ENCODE assay signal across 33 cellular contexts in genomic region chr16:26118575-26118974, GRCh38.
"Had no signal": no experiment of that assay in that cellular context is flagged by ENCODE, and none has a peak within 500 bp of the region (broad histone marks: within the 10 kb centered on the region; RNA-seq: fewer than 3 reads in every experiment).

No MANE protein-coding gene starts in this region.

- H3K9me3 ChIP-seq: ascending aorta, colonic mucosa, pancreas, prostate gland, sigmoid colon, thoracic aorta had no signal

- H3K4me1 Mint-ChIP-seq: activated naive CD4-positive, alpha-beta T cell treated with anti-CD3 and anti-CD28 coated beads, Interleukin-2, amount 10 ng/mL, durations not matched to agents 7 days and 5 days; activated naive CD8-positive, alpha-beta T cell treated with anti-CD3 and anti-CD28 coated beads, Interleukin-2, amount 10 ng/mL, durations not matched to agents 7 days and 5 days; naive B cell; nephron progenitor cell; stimulated activated effector memory CD8-positive, alpha-beta T cell treated with anti-CD3 and anti-CD28 coated beads, Interleukin-12 subunit alpha, Interleukin-12 subunit beta, amount 100 ng/mL, for 72 hours had no signal

- FAIRE-seq: frontal cortex, islet of Langerhans, pancreas, small intestine, urothelium cell line had no signal

- H3K27ac ChIP-seq: ascending aorta, cardiac muscle cell, colonic mucosa, pancreas, prostate gland, sigmoid colon, thoracic aorta had no signal

- H3K4me3 Mint-ChIP-seq: activated naive CD4-positive, alpha-beta T cell treated with anti-CD3 and anti-CD28 coated beads, Interleukin-2, amount 10 ng/mL, durations not matched to agents 7 days and 5 days; activated naive CD8-positive, alpha-beta T cell treated with anti-CD3 and anti-CD28 coated beads, Interleukin-2, amount 10 ng/mL, durations not matched to agents 7 days and 5 days; activated T-helper 1 cell treated with anti-CD3 and anti-CD28 coated beads, Interleukin-12 subunit alpha, Interleukin-12 subunit beta, Interleukin-2, Interleukin-4 antibody, amounts not matched to agents 30 ng/mL and 10 ng/mL and 1 ng/mL, durations not matched to agents 14 hours and 24 hours and 36 hours; brain; naive B cell; nephron progenitor cell; stimulated activated effector memory CD8-positive, alpha-beta T cell treated with anti-CD3 and anti-CD28 coated beads, Interleukin-12 subunit alpha, Interleukin-12 subunit beta, amount 100 ng/mL, for 72 hours; stimulated activated naive CD8-positive, alpha-beta T cell treated with anti-CD3 and anti-CD28 coated beads, Interleukin-15, Interleukin-2, amounts not matched to agents 100 ng/mL and 50 ng/mL, for 24 hours; T-helper 2 cell treated with Interferon-gamma antibody and Interleukin-4, amounts not matched to agents 5 μg/mL and 100 μg/mL, for 36 hours had no signal

- DNase-seq: activated CD4-positive, alpha-beta T cell treated with anti-CD3 and anti-CD28 coated beads for 48 hours; activated CD4-positive, alpha-beta T cell treated with anti-CD3 and anti-CD28 coated beads, Interleukin-2, amount 50 U/mL, for 48 hours; activated CD8-positive, alpha-beta memory T cell treated with anti-CD3 and anti-CD28 coated beads, Interleukin-2, amount 50 U/mL, for 4 hours; activated effector memory CD4-positive, alpha-beta T cell treated with anti-CD3 and anti-CD28 coated beads, Interleukin-2, amount 50 U/mL, for 16 hours; activated naive CD4-positive, alpha-beta T cell treated with anti-CD3 and anti-CD28 coated beads, Interleukin-2, amount 10 ng/mL, durations not matched to agents 7 days and 5 days; activated naive CD8-positive, alpha-beta T cell treated with anti-CD3 and anti-CD28 coated beads, Interleukin-2, amount 10 ng/mL, durations not matched to agents 7 days and 5 days; activated T-cell treated with anti-CD3 and anti-CD28 coated beads, Interleukin-2, amount 50 U/mL, for 1 hour; cerebellar nuclear complex; colonic mucosa; effector CD8-positive, alpha-beta T cell; left ventricle myocardium superior; naive B cell; nephron progenitor cell; nucleus accumbens; pancreas; retina; sigmoid colon; small intestine; stimulated activated CD4-positive, alpha-beta T cell treated with anti-CD3 and anti-CD28 coated beads, Interleukin-4, amount 100 ng/mL, for 24 hours; trophoblast cell had no signal

- H3K27ac Mint-ChIP-seq: activated naive CD4-positive, alpha-beta T cell treated with anti-CD3 and anti-CD28 coated beads, Interleukin-2, amount 10 ng/mL, durations not matched to agents 7 days and 5 days; activated naive CD8-positive, alpha-beta T cell treated with anti-CD3 and anti-CD28 coated beads, Interleukin-2, amount 10 ng/mL, durations not matched to agents 7 days and 5 days; activated T-helper 1 cell treated with anti-CD3 and anti-CD28 coated beads, Interleukin-12 subunit alpha, Interleukin-12 subunit beta, Interleukin-2, Interleukin-4 antibody, amounts not matched to agents 30 ng/mL and 10 ng/mL and 1 ng/mL, durations not matched to agents 14 hours and 24 hours and 36 hours; brain; naive B cell; stimulated activated effector memory CD8-positive, alpha-beta T cell treated with anti-CD3 and anti-CD28 coated beads, Interleukin-12 subunit alpha, Interleukin-12 subunit beta, amount 100 ng/mL, for 72 hours; stimulated activated naive CD8-positive, alpha-beta T cell treated with anti-CD3 and anti-CD28 coated beads, Interleukin-15, Interleukin-2, amounts not matched to agents 100 ng/mL and 50 ng/mL, for 24 hours; T-helper 2 cell treated with Interferon-gamma antibody and Interleukin-4, amounts not matched to agents 5 μg/mL and 100 μg/mL, for 36 hours had no signal

- ATAC-seq: activated CD4-positive, CD25-positive, alpha-beta regulatory T cell treated with anti-CD3 and anti-CD28 coated beads, Interleukin-2, amount 50 U/mL, for 24 hours; left ventricle myocardium superior; pancreas; stimulated activated effector memory CD8-positive, alpha-beta T cell treated with anti-CD3 and anti-CD28 coated beads, Interleukin-12 subunit alpha, Interleukin-12 subunit beta, amount 100 ng/mL, for 72 hours had no signal

- H3K4me3 ChIP-seq: ascending aorta, cardiac muscle cell, colonic mucosa, pancreas, prostate gland, sigmoid colon, thoracic aorta had no signal

- H3K27me3 Mint-ChIP-seq: activated naive CD4-positive, alpha-beta T cell treated with anti-CD3 and anti-CD28 coated beads, Interleukin-2, amount 10 ng/mL, durations not matched to agents 7 days and 5 days; activated naive CD8-positive, alpha-beta T cell treated with anti-CD3 and anti-CD28 coated beads, Interleukin-2, amount 10 ng/mL, durations not matched to agents 7 days and 5 days; brain; stimulated activated naive CD8-positive, alpha-beta T cell treated with anti-CD3 and anti-CD28 coated beads, Interleukin-15, Interleukin-2, amounts not matched to agents 100 ng/mL and 50 ng/mL, for 24 hours had no signal

- H3K36me3 Mint-ChIP-seq: activated naive CD4-positive, alpha-beta T cell treated with anti-CD3 and anti-CD28 coated beads, Interleukin-2, amount 10 ng/mL, durations not matched to agents 7 days and 5 days; activated naive CD8-positive, alpha-beta T cell treated with anti-CD3 and anti-CD28 coated beads, Interleukin-2, amount 10 ng/mL, durations not matched to agents 7 days and 5 days; brain; naive B cell; stimulated activated effector memory CD8-positive, alpha-beta T cell treated with anti-CD3 and anti-CD28 coated beads, Interleukin-12 subunit alpha, Interleukin-12 subunit beta, amount 100 ng/mL, for 72 hours had no signal

- H3K36me3 ChIP-seq: ascending aorta, cardiac muscle cell, colonic mucosa, pancreas, prostate gland, sigmoid colon, thoracic aorta had no signal

- H3K9me3 Mint-ChIP-seq: activated naive CD4-positive, alpha-beta T cell treated with anti-CD3 and anti-CD28 coated beads, Interleukin-2, amount 10 ng/mL, durations not matched to agents 7 days and 5 days; activated T-helper 1 cell treated with anti-CD3 and anti-CD28 coated beads, Interleukin-12 subunit alpha, Interleukin-12 subunit beta, Interleukin-2, Interleukin-4 antibody, amounts not matched to agents 30 ng/mL and 10 ng/mL and 1 ng/mL, durations not matched to agents 14 hours and 24 hours and 36 hours; nephron progenitor cell; stimulated activated effector memory CD8-positive, alpha-beta T cell treated with anti-CD3 and anti-CD28 coated beads, Interleukin-12 subunit alpha, Interleukin-12 subunit beta, amount 100 ng/mL, for 72 hours; T-helper 2 cell treated with Interferon-gamma antibody and Interleukin-4, amounts not matched to agents 5 μg/mL and 100 μg/mL, for 36 hours had no signal

- H3K27me3 ChIP-seq: ascending aorta, cardiac muscle cell, colonic mucosa, pancreas, sigmoid colon had no signal

- H3K4me1 ChIP-seq: ascending aorta, colonic mucosa, pancreas, prostate gland, sigmoid colon had no signal
